Comparison of ENCODE assay signal across 12 cellular contexts in genomic region chr2:234974501-234975385, GRCh38. TPM values are rescaled to one million over a fixed set of nuclear protein-coding genes. Genes with fewer than 3 reads are reported as not detected.
DNase-seq lines count a peak whose midpoint lies in the region; ATAC-seq and TF ChIP-seq lines count a peak whose summit lies in the region.
"Had no signal": no experiment of that assay in that cellular context is flagged by ENCODE, and none has a peak within 500 bp of the region (broad histone marks: within the 10 kb centered on the region; RNA-seq: fewer than 3 reads in every experiment).

No MANE protein-coding gene starts in this region.

- TF ChIP-seq CTCF in H9 (conservative IDR thresholded peaks at IDR 0.05) (no peak), brain microvascular endothelial cell (IDR thresholded peaks at IDR 0.05; ENCODE audit: low read depth, low read length, missing control alignments) (no peak), stomach (IDR thresholded peaks at IDR 0.05) (no peak)

- peak overlapping the region; percentile 87 to 98 (median 96) for H3K27ac Mint-ChIP-seq in H9

- H3K4me1 Mint-ChIP-seq in H9 = peaks cover 54 to 66% of the 10 kb centered on the region in 2 experiments

- no peak for DNase-seq in H9
- peak; percentile 79 for DNase-seq in brain microvascular endothelial cell
- DNase-seq in kidney glomerular epithelial cell (lab: John Stamatoyannopoulos, UW) = peak; percentile 23
- peak; percentile 63 for DNase-seq in stomach
- DNase-seq in HT-29 (ENCODE audit: low spot score) = no peak
- DNase-seq in H4 (ENCODE audit: low spot score) = no peak
- no peak for DNase-seq in SKM-1 (lab: John Stamatoyannopoulos, UW; ENCODE audit: unreplicated experiment)
- DNase-seq: activated CD4-positive, alpha-beta T cell treated with anti-CD3 and anti-CD28 coated beads for 48 hours; GDM1; MV-4-11; stimulated activated CD8-positive, alpha-beta memory T cell treated with anti-CD3 and anti-CD28 coated beads, Interleukin-4, amount 100 ng/mL, for 48 hours had no signal

- H3K4me1 ChIP-seq in H9 (ENCODE audit: insufficient read depth, low read length) (peaks cover 3% of the 10 kb centered on the region; the same call in 1 of the 2 replicates), stomach (peaks cover 38 to 83% (median 60%) of the 10 kb centered on the region in 4 donors)

- H4K5ac ChIP-seq in H9 (ENCODE audit: insufficient read length, low read depth, low read length) = no peak overlapping the region

- H2BK120ac ChIP-seq in H9 (ENCODE audit: low read depth, low read length, poor library complexity, severe bottlenecking) = no peak overlapping the region

- intact Hi-C loops in stomach (cut with DNase I; ENCODE audit: low total_unique reads) = no loop called here

- no peak overlapping the region for H3K56ac ChIP-seq in H9 (ENCODE audit: insufficient read length, low read depth, low read length)

- H3K27me3 Mint-ChIP-seq in H9 (ENCODE audit: low read depth) = no peaks in the 10 kb centered on the region; the same call in 1 of the 2 replicates

- H3K36me3 Mint-ChIP-seq in H9 (ENCODE audit: insufficient read depth in 1 of 3, low read depth in 3 of 3) = peaks cover 20 to 45% (median 38%) of the 10 kb centered on the region in 3 experiments

- H3K9me3 ChIP-seq in H9 (ENCODE audit: control insufficient read depth, low read depth, low read length) (no peaks in the 10 kb centered on the region), stomach (no peaks in the 10 kb centered on the region)

- ATAC-seq in HG03354 (IDR thresholded peaks at IDR 0.05; ENCODE audit: poor library complexity, severe bottlenecking, unreplicated experiment) = no peak

- H3K4me3 Mint-ChIP-seq in H9 = peak overlapping the region in 1 of 2 experiments; percentile 64; a peak in 2 of 5 replicates

- H3K36me3 ChIP-seq in brain microvascular endothelial cell (replicated peaks) (no peaks in the 10 kb centered on the region), stomach (no peaks in the 10 kb centered on the region)

- H2BK12ac ChIP-seq in H9 (ENCODE audit: insufficient read length, low read depth, low read length) = no peak overlapping the region

- H3K23ac ChIP-seq in H9 (ENCODE audit: insufficient read length, low read depth, low read length) = no peak overlapping the region

- H3K14ac ChIP-seq in H9 (ENCODE audit: insufficient read depth, low read length) = no peak overlapping the region

- peaks cover 6% of the 10 kb centered on the region for H3K79me1 ChIP-seq in H9 (ENCODE audit: insufficient read depth, low read depth, low read length, poor library complexity, severe bottlenecking)

- no peak overlapping the region for H3K4me3 ChIP-seq in brain microvascular endothelial cell (ENCODE audit: low read depth, low read length)
- H3K4me3 ChIP-seq in stomach = no peak overlapping the region

- H2AFZ ChIP-seq in H9 (ENCODE audit: low read length) = no peak overlapping the region

- H2AK5ac ChIP-seq in H9 (ENCODE audit: insufficient read length, low read length) = no peak overlapping the region

- no peak overlapping the region for H2BK20ac ChIP-seq in H9 (ENCODE audit: low read depth, low read length, poor library complexity, severe bottlenecking)

- H3K27me3 ChIP-seq in H9 (ENCODE audit: insufficient read depth, low read length) = no peaks in the 10 kb centered on the region
- no peaks in the 10 kb centered on the region for H3K27me3 ChIP-seq in brain microvascular endothelial cell (replicated peaks)
- no peaks in the 10 kb centered on the region for H3K27me3 ChIP-seq in stomach

- H4K91ac ChIP-seq in H9 (ENCODE audit: insufficient read length, low read depth, low read length) = no peak overlapping the region

- no peak overlapping the region for H3K18ac ChIP-seq in H9 (ENCODE audit: insufficient read length, low read depth, low read length)

- no CpG with 5 or more reads among the region's 30 CpGs for WGBS in H9 (ENCODE audit: extremely low coverage, insufficient read length, low lambda C conversion rate)
- whole genome bisulfite sequencing in stomach, 5 donors = 36 to 51% (median 40%) methylated on average over 30 of the region's 30 CpGs

- no peaks in the 10 kb centered on the region for H3K23me2 ChIP-seq in H9 (ENCODE audit: insufficient read length, low read depth, low read length, poor library complexity, severe bottlenecking)

- no peak for TF ChIP-seq EP300 in stomach (IDR thresholded peaks at IDR 0.05)

- H3K4me2 ChIP-seq in H9 (ENCODE audit: insufficient read depth, insufficient read length, low read length) = no peak overlapping the region

- no peak overlapping the region for H3T11ph ChIP-seq in H9 (ENCODE audit: low read length)

- H3K27ac ChIP-seq in H9 (ENCODE audit: insufficient read length, low read depth, low read length) (no peak overlapping the region), brain microvascular endothelial cell (no peak overlapping the region), stomach (peak overlapping the region; percentile 24 to 89 (median 65))

- in situ Hi-C loops in brain microvascular endothelial cell (cut with HindIII; ENCODE audit: low pct_ligation_motif_present, low sequenced_read_pairs) = no loop called here

- no peak for TF ChIP-seq POLR2A in stomach (IDR thresholded peaks at IDR 0.05)

- no peak overlapping the region for H3K4ac ChIP-seq in H9 (ENCODE audit: low read depth, low read length)

- H2BK5ac ChIP-seq in H9 (ENCODE audit: insufficient read length, low read length) = no peak overlapping the region

- peaks cover 22% of the 10 kb centered on the region; the same call in 1 of the 2 replicates for H3K79me2 ChIP-seq in H9 (ENCODE audit: insufficient read depth, low read length)

- H3K9me3 Mint-ChIP-seq in H9 = peaks cover 7% of the 10 kb centered on the region in 2 experiments

- H3K9ac ChIP-seq in H9 (ENCODE audit: extremely low read depth, insufficient read length, low read length) = no peak overlapping the region

- no peak overlapping the region for H4K8ac ChIP-seq in H9 (replicated peaks; ENCODE audit: insufficient read length, low read depth, low read length)

- no peak overlapping the region for H2BK15ac ChIP-seq in H9 (ENCODE audit: low read depth, low read length)

- H4K20me1 ChIP-seq in H9 (ENCODE audit: control insufficient read depth, insufficient read depth, insufficient read length) = peaks cover 5% of the 10 kb centered on the region

RNA-seq across cellular contexts. Expression of gene SH3BP4, which starts 22.9 kb away (rescaled TPM):
- total RNA-seq in H9 (2021) = 88.5 and 93.8 TPM in 2 replicates
- total RNA-seq in stomach = 10 to 100 TPM; 12.8 to 54.0 (median 41.5) TPM
- polyA plus RNA-seq in stomach = 10 to 100 TPM; 10.2 to 20.0 (median 17.6) TPM
- 42.9 and 44.5 TPM in 2 replicates for total RNA-seq in HT-29 (2014; rRNA removed; shearing (Covaris generic))
- 63.9 and 78.6 TPM in 2 replicates for total RNA-seq in H4 (2014; rRNA removed; shearing (Covaris generic))

Comparison
In these comparisons a context has a peak if more than half of its experiments do, and no peak if none do; other contexts are left out.
1. DNase-seq: peak in brain microvascular endothelial cell (single experiment), kidney glomerular epithelial cell (single experiment) and stomach (single experiment); none in H9 (single experiment), HT-29 (single experiment), H4 (single experiment) and SKM-1 (single experiment).
2. H3K27ac ChIP-seq: peak in stomach (5 of 5); none in H9 (single experiment) and brain microvascular endothelial cell (single experiment).